Comparison of ENCODE assay signal across 8 cellular contexts in the genomic region with DNA sequence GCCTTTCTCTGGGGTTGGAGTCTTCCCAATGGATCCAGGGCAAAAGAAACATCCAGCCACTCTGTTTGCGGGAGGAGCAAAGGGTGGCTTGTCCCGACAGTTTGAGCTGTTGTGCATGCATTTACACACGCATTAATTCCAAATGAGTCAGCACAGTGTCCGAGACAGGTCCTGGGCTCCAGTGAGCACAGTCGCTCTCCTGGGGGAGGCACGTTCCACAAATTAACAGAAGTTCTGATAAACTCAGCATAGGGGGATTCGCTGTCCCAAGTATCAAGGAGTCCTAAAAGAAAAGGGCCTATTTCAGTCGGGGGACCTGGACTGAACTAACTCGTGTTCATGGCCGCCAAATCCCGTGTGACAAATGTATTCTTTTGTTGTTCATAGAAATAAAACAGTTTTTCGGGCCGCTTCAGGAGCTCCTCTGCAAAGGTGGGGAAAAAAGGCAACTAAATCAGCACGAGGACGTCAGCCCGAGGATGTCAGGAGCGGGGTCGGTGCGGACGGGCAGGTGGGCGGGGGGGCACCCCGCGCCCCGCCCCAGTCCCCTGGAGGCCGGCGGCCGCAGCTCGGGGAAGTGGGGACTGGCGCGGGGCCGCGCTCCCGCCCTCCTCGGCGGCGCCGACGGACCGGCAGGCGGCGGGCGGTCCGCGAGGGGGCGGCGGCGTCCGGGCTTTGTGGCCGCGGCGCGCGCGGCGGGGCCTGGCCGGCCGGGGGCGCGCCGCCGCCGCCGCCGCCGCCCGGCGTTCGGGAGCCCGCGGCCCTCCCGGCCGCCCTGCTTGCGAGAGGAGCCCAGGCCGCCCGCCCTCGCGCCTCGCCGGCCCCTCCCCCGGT. TPM values are rescaled to one million over a fixed set of nuclear protein-coding genes. Genes with fewer than 3 reads are reported as not detected.
DNase-seq lines count a peak whose midpoint lies in the region; ATAC-seq, FAIRE-seq and TF ChIP-seq lines count a peak whose summit lies in the region.

A gene with protein sequence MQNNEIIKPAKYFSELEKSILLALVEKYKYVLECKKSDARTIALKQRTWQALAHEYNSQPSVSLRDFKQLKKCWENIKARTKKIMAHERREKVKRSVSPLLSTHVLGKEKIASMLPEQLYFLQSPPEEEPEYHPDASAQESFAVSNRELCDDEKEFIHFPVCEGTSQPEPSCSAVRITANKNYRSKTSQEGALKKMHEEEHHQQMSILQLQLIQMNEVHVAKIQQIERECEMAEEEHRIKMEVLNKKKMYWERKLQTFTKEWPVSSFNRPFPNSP (plus strand): TSS at position 612 of the 834 bp plus-strand sequence. CDS start 14,796 bp downstream, outside the sequence.

- peaks cover 36% of the 10 kb centered on the region for H3K4me1 Mint-ChIP-seq in activated CD4-positive, alpha-beta T cell treated with anti-CD3 and anti-CD28 coated beads, Interleukin-2, amount 10 ng/mL, durations not matched to agents 24 days and 14 days

- H3K27me3 ChIP-seq in dorsolateral prefrontal cortex = peaks cover 0 to under 1% (median 0%) of the 10 kb centered on the region in 45 donors
- H3K27me3 ChIP-seq in liver (ENCODE audit: control insufficient read depth in 4 of 4, insufficient read depth in 4 of 4, low read length in 3 of 4) = no peaks in the 10 kb centered on the region

- H3K27me3 Mint-ChIP-seq in activated CD4-positive, alpha-beta T cell treated with anti-CD3 and anti-CD28 coated beads, Interleukin-2, amount 10 ng/mL, durations not matched to agents 24 days and 14 days = peaks cover 17% of the 10 kb centered on the region

- intact Hi-C loops in activated CD4-positive, alpha-beta T cell treated with anti-CD3 and anti-CD28 coated beads, Interleukin-2, amount 10 ng/mL, durations not matched to agents 24 days and 14 days (cut with micrococcal nuclease) = loop anchor here (1.0 to 2.0 kb wide), 2 partner anchors 15 to 74 kb away; partner anchors contain the start of gene TEX10
- intact Hi-C loops in dorsolateral prefrontal cortex (cut with DNase I) = loop anchor here (1.0 to 5.0 kb wide), 4 partner anchors 15 to 171 kb away; partner anchors contain the start of genes TMEFF1 (in 2 of the 2) and TEX10 (in 1 of the 2)

- DNase-seq in A172 (ENCODE audit: low spot score) (peak; percentile 87), GM18507 (ENCODE audit: extremely low spot score, insufficient read length, low read depth) (peak; percentile 51), NCI-H2196 (lab: John Stamatoyannopoulos, UW; ENCODE audit: unreplicated experiment) (peak; percentile 64), dorsolateral prefrontal cortex (peak in 8 of 10 donors; percentile 34 to 73 (median 50))
- peak; percentile 86 for DNase-seq in activated CD4-positive, alpha-beta T cell treated with anti-CD3 and anti-CD28 coated beads, Interleukin-2, amount 10 ng/mL, durations not matched to agents 24 days and 14 days
- DNase-seq in stimulated activated CD4-positive, alpha-beta T cell treated with anti-CD3 and anti-CD28 coated beads, Interleukin-2, amount 100 ng/mL, for 48 hours = peak; percentile 28 to 42

- H3K27ac ChIP-seq in dorsolateral prefrontal cortex (peak within 1 kb of the TSS; percentile 43 to 93 (median 87)), liver (ENCODE audit: low read depth in 1 of 2, low read length in 2 of 2) (peak within 1 kb of the TSS; percentile 84 to 91)

- H3K9me3 ChIP-seq in liver (ENCODE audit: control insufficient read depth in 4 of 4, low read length in 3 of 4) = no peaks in the 10 kb centered on the region

- TF ChIP-seq RAD21 in liver (IDR thresholded peaks at IDR 0.05) = no peak

- H3K9ac ChIP-seq in liver (ENCODE audit: low read depth in 1 of 2, low read length in 2 of 2) = peak within 1 kb of the TSS; percentile 62 to 83

- peak within 1 kb of the TSS; percentile 85 for H3K4me3 Mint-ChIP-seq in activated CD4-positive, alpha-beta T cell treated with anti-CD3 and anti-CD28 coated beads, Interleukin-2, amount 10 ng/mL, durations not matched to agents 24 days and 14 days

- peaks cover 0 to 16% (median 11%) of the 10 kb centered on the region in 4 donors for H3K4me1 ChIP-seq in liver (ENCODE audit: control insufficient read depth in 4 of 4, insufficient read depth in 4 of 4, low read length in 3 of 4)

- no peak for FAIRE-seq in GM18507 (lab: Jason Lieb, UNC)

- peaks cover 2% of the 10 kb centered on the region for H3K36me3 Mint-ChIP-seq in activated CD4-positive, alpha-beta T cell treated with anti-CD3 and anti-CD28 coated beads, Interleukin-2, amount 10 ng/mL, durations not matched to agents 24 days and 14 days (ENCODE audit: low read depth)

- WGBS in liver = 1% methylated on average over 80 of the region's 80 CpGs

- H3K27ac Mint-ChIP-seq in activated CD4-positive, alpha-beta T cell treated with anti-CD3 and anti-CD28 coated beads, Interleukin-2, amount 10 ng/mL, durations not matched to agents 24 days and 14 days = peak within 1 kb of the TSS; percentile 95

- H3K36me3 ChIP-seq in liver (ENCODE audit: control insufficient read depth in 4 of 4, insufficient read depth in 3 of 4, low read depth in 1 of 4, low read length in 3 of 4) = no peaks in the 10 kb centered on the region

- no peaks in the 10 kb centered on the region for H3K9me3 Mint-ChIP-seq in activated CD4-positive, alpha-beta T cell treated with anti-CD3 and anti-CD28 coated beads, Interleukin-2, amount 10 ng/mL, durations not matched to agents 24 days and 14 days

- ATAC-seq in HG02981 (IDR thresholded peaks at IDR 0.05; ENCODE audit: unreplicated experiment) = peak; percentile 70

- peak in 20 of 56 donors; percentile 8 to 46 (median 18) for TF ChIP-seq CTCF in dorsolateral prefrontal cortex (IDR thresholded peaks at IDR 0.05 in 54 of 56, conservative IDR thresholded peaks at IDR 0.05 in 2 of 56; ENCODE audit: low read depth in 1 of 56, partially characterized antibody in 56 of 56)
- TF ChIP-seq CTCF in liver (IDR thresholded peaks at IDR 0.05; ENCODE audit: low read depth, low read length, missing input control) = peak; percentile 31

- peak within 1 kb of the TSS; percentile 68 to 92 (median 83) for H3K4me3 ChIP-seq in dorsolateral prefrontal cortex
- H3K4me3 ChIP-seq in liver (ENCODE audit: low read depth in 1 of 3, low read length in 3 of 3) = peak within 1 kb of the TSS; percentile 65 to 93 (median 77)

TF ChIP-seq in liver, 16 proteins besides CTCF, POLR2A, EP300 and RAD21 (continues in another document):
- TF ChIP-seq ATF3 (IDR thresholded peaks at IDR 0.05) (no peak), FOXA1 (IDR thresholded peaks at IDR 0.05) (no peak), JUND (IDR thresholded peaks at IDR 0.05) (peak; percentile 15 to 39), HNF4A (conservative IDR thresholded peaks at IDR 0.05) (peak in 1 of 2 donors; percentile 42), HNF4G (IDR thresholded peaks at IDR 0.05) (no peak), NR2F2 (IDR thresholded peaks at IDR 0.05) (no peak), EGR1 (IDR thresholded peaks at IDR 0.05; ENCODE audit: low read depth in 2 of 2) (no peak)
- TF ChIP-seq, protein P1, sequence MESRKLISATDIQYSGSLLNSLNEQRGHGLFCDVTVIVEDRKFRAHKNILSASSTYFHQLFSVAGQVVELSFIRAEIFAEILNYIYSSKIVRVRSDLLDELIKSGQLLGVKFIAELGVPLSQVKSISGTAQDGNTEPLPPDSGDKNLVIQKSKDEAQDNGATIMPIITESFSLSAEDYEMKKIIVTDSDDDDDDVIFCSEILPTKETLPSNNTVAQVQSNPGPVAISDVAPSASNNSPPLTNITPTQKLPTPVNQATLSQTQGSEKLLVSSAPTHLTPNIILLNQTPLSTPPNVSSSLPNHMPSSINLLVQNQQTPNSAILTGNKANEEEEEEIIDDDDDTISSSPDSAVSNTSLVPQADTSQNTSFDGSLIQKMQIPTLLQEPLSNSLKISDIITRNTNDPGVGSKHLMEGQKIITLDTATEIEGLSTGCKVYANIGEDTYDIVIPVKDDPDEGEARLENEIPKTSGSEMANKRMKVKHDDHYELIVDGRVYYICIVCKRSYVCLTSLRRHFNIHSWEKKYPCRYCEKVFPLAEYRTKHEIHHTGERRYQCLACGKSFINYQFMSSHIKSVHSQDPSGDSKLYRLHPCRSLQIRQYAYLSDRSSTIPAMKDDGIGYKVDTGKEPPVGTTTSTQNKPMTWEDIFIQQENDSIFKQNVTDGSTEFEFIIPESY (IDR thresholded peaks at IDR 0.05) = no peak
- TF ChIP-seq, protein P2, sequence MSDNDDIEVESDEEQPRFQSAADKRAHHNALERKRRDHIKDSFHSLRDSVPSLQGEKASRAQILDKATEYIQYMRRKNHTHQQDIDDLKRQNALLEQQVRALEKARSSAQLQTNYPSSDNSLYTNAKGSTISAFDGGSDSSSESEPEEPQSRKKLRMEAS (IDR thresholded peaks at IDR 0.05) = no peak

RNA-seq across cellular contexts. Expression of the gene that starts here (rescaled TPM):
- 239 and 265 TPM in 2 replicates for total RNA-seq in A172 (2014; rRNA removed; shearing (Covaris generic))
- total RNA-seq in activated CD4-positive, alpha-beta T cell treated with anti-CD3 and anti-CD28 coated beads, Interleukin-2, amount 10 ng/mL, durations not matched to agents 24 days and 14 days = 10.0 and 13.9 TPM in 2 replicates
- total RNA-seq in dorsolateral prefrontal cortex (10 to 100 TPM; 19.8 to 52.0 (median 34.3) TPM), liver (1 to 10 TPM; 5.9 to 7.3 TPM)
- polyA plus RNA-seq in liver = 1 to 10 TPM; 4.3 to 7.4 TPM

Comparison
In these comparisons a context has a peak if more than half of its experiments do, and no peak if none do; other contexts are left out.
1. Peak in every context shown above with its lines: DNase-seq, ATAC-seq, H3K4me3 ChIP-seq and H3K27ac ChIP-seq.
2. DNase-seq: peak in every context shown above with its lines; median percentile 87 in A172; 86 in activated CD4-positive, alpha-beta T cell treated with anti-CD3 and anti-CD28 coated beads, Interleukin-2, amount 10 ng/mL, durations not matched to agents 24 days and 14 days; 64 in NCI-H2196; 51 in GM18507; 50 in dorsolateral prefrontal cortex; 35 in stimulated activated CD4-positive, alpha-beta T cell treated with anti-CD3 and anti-CD28 coated beads, Interleukin-2, amount 100 ng/mL, for 48 hours.